Comparison of ENCODE assay signal across 8 cellular contexts in genomic region chr17:77882481-77883212, GRCh38.
A peak's percentile ranks its signal among the peaks of the same experiment; 100 is the strongest.
DNase-seq lines count a peak whose midpoint lies in the region; ATAC-seq lines count a peak whose summit lies in the region.

No MANE protein-coding gene starts in this region.

- no peaks in the 10 kb centered on the region for H3K9me3 Mint-ChIP-seq in activated CD4-positive, alpha-beta T cell treated with anti-CD3 and anti-CD28 coated beads, Interleukin-2, amount 10 ng/mL, durations not matched to agents 24 days and 14 days
- H3K9me3 Mint-ChIP-seq in central memory CD8-positive, alpha-beta T cell = no peaks in the 10 kb centered on the region
- H3K9me3 Mint-ChIP-seq in naive thymus-derived CD8-positive, alpha-beta T cell = no peaks in the 10 kb centered on the region
- no peaks in the 10 kb centered on the region for H3K9me3 Mint-ChIP-seq in stimulated activated naive CD8-positive, alpha-beta T cell treated with anti-CD3 and anti-CD28 coated beads, Interleukin-15, Interleukin-2, amounts not matched to agents 100 ng/mL and 50 ng/mL, for 24 hours

- POLR2A ChIA-PET in naive thymus-derived CD8-positive, alpha-beta T cell (lab: Charles Lee) = interaction anchor here (0.8 to 9.8 kb wide), 7 partner anchors 10 to 272 kb away, joined by 3 to 166 read pairs (median 5); partner anchors contain the start of gene TNRC6C

- H3K36me3 Mint-ChIP-seq in activated CD4-positive, alpha-beta T cell treated with anti-CD3 and anti-CD28 coated beads, Interleukin-2, amount 10 ng/mL, durations not matched to agents 24 days and 14 days (ENCODE audit: low read depth) = no peaks in the 10 kb centered on the region
- peaks cover 21% of the 10 kb centered on the region for H3K36me3 Mint-ChIP-seq in central memory CD8-positive, alpha-beta T cell (ENCODE audit: insufficient read depth)
- no peaks in the 10 kb centered on the region for H3K36me3 Mint-ChIP-seq in naive thymus-derived CD8-positive, alpha-beta T cell
- no peaks in the 10 kb centered on the region for H3K36me3 Mint-ChIP-seq in stimulated activated naive CD8-positive, alpha-beta T cell treated with anti-CD3 and anti-CD28 coated beads, Interleukin-15, Interleukin-2, amounts not matched to agents 100 ng/mL and 50 ng/mL, for 24 hours (ENCODE audit: low read depth)

- H3K4me3 Mint-ChIP-seq in activated CD4-positive, alpha-beta T cell treated with anti-CD3 and anti-CD28 coated beads, Interleukin-2, amount 10 ng/mL, durations not matched to agents 24 days and 14 days = peak overlapping the region; percentile 83
- H3K4me3 Mint-ChIP-seq in central memory CD8-positive, alpha-beta T cell = peak overlapping the region; percentile 85
- peak overlapping the region; percentile 72 to 95 (median 84) for H3K4me3 Mint-ChIP-seq in naive thymus-derived CD8-positive, alpha-beta T cell
- peak overlapping the region; percentile 55 for H3K4me3 Mint-ChIP-seq in stimulated activated naive CD8-positive, alpha-beta T cell treated with anti-CD3 and anti-CD28 coated beads, Interleukin-15, Interleukin-2, amounts not matched to agents 100 ng/mL and 50 ng/mL, for 24 hours

- peak overlapping the region; percentile 90 for H3K27ac Mint-ChIP-seq in activated CD4-positive, alpha-beta T cell treated with anti-CD3 and anti-CD28 coated beads, Interleukin-2, amount 10 ng/mL, durations not matched to agents 24 days and 14 days
- H3K27ac Mint-ChIP-seq in central memory CD8-positive, alpha-beta T cell (ENCODE audit: low read depth) = peak overlapping the region; percentile 98
- H3K27ac Mint-ChIP-seq in naive thymus-derived CD8-positive, alpha-beta T cell = peak overlapping the region; percentile 93 to 100 (median 98)
- H3K27ac Mint-ChIP-seq in stimulated activated naive CD8-positive, alpha-beta T cell treated with anti-CD3 and anti-CD28 coated beads, Interleukin-15, Interleukin-2, amounts not matched to agents 100 ng/mL and 50 ng/mL, for 24 hours = peak overlapping the region; percentile 71

- intact Hi-C loops in activated CD4-positive, alpha-beta T cell treated with anti-CD3 and anti-CD28 coated beads, Interleukin-2, amount 10 ng/mL, durations not matched to agents 24 days and 14 days (cut with micrococcal nuclease) = loop anchor here (1.0 to 10.0 kb wide), 4 partner anchors 39 to 218 kb away; partner anchors contain the start of gene TNRC6C

- H3K4me1 Mint-ChIP-seq in activated CD4-positive, alpha-beta T cell treated with anti-CD3 and anti-CD28 coated beads, Interleukin-2, amount 10 ng/mL, durations not matched to agents 24 days and 14 days = peaks cover 63% of the 10 kb centered on the region
- peaks cover 89% of the 10 kb centered on the region for H3K4me1 Mint-ChIP-seq in central memory CD8-positive, alpha-beta T cell
- H3K4me1 Mint-ChIP-seq in naive thymus-derived CD8-positive, alpha-beta T cell = peaks cover 52 to 97% (median 93%) of the 10 kb centered on the region in 4 donors
- H3K4me1 Mint-ChIP-seq in stimulated activated naive CD8-positive, alpha-beta T cell treated with anti-CD3 and anti-CD28 coated beads, Interleukin-15, Interleukin-2, amounts not matched to agents 100 ng/mL and 50 ng/mL, for 24 hours (ENCODE audit: low read depth) = peaks cover 88% of the 10 kb centered on the region

- peak; percentile 38 for ATAC-seq in HG03175 (IDR thresholded peaks at IDR 0.05; ENCODE audit: unreplicated experiment)
- peak; percentile 88 for ATAC-seq in central memory CD8-positive, alpha-beta T cell (replicated peaks; ENCODE audit: extremely low read depth, poor library complexity, severe bottlenecking)
- ATAC-seq in naive thymus-derived CD8-positive, alpha-beta T cell = peak; percentile 76 to 86

- in situ Hi-C loops in ACHN (cut with HindIII; ENCODE audit: low pct_ligation_motif_present, low pct_unique_long_range_greater_than_20kb, low sequenced_read_pairs) = no loop called here

- H3K27me3 Mint-ChIP-seq in activated CD4-positive, alpha-beta T cell treated with anti-CD3 and anti-CD28 coated beads, Interleukin-2, amount 10 ng/mL, durations not matched to agents 24 days and 14 days = peaks cover 23% of the 10 kb centered on the region
- no peaks in the 10 kb centered on the region for H3K27me3 Mint-ChIP-seq in central memory CD8-positive, alpha-beta T cell
- no peaks in the 10 kb centered on the region for H3K27me3 Mint-ChIP-seq in naive thymus-derived CD8-positive, alpha-beta T cell
- H3K27me3 Mint-ChIP-seq in stimulated activated naive CD8-positive, alpha-beta T cell treated with anti-CD3 and anti-CD28 coated beads, Interleukin-15, Interleukin-2, amounts not matched to agents 100 ng/mL and 50 ng/mL, for 24 hours = peaks cover 6% of the 10 kb centered on the region

- peak; percentile 19 for DNase-seq in ACHN
- DNase-seq in activated CD4-positive, alpha-beta T cell treated with anti-CD3 and anti-CD28 coated beads, Interleukin-2, amount 10 ng/mL, durations not matched to agents 24 days and 14 days = peak; percentile 95
- DNase-seq in central memory CD8-positive, alpha-beta T cell (ENCODE audit: low spot score in 2 of 2) = peak; percentile 82 to 95
- DNase-seq in naive thymus-derived CD8-positive, alpha-beta T cell = peak; percentile 64 to 94 (median 90)
- DNase-seq in HuH-7.5 (ENCODE audit: low spot score) = no peak
- DNase-seq in NCI-H2196 treated with DMSO at 0.1 percent for 48 hours (lab: John Stamatoyannopoulos, UW; ENCODE audit: unreplicated experiment) = no peak

Comparison
In these comparisons a context has a peak if more than half of its experiments do, and no peak if none do; other contexts are left out.
1. DNase-seq: peak in ACHN (single experiment), activated CD4-positive, alpha-beta T cell treated with anti-CD3 and anti-CD28 coated beads, Interleukin-2, amount 10 ng/mL, durations not matched to agents 24 days and 14 days (single experiment), central memory CD8-positive, alpha-beta T cell (2 of 2) and naive thymus-derived CD8-positive, alpha-beta T cell (10 of 10); none in HuH-7.5 (single experiment) and NCI-H2196 treated with DMSO at 0.1 percent for 48 hours (single experiment).
2. ATAC-seq: peak in every context shown above with its lines; median percentile 88 in central memory CD8-positive, alpha-beta T cell; 81 in naive thymus-derived CD8-positive, alpha-beta T cell; 38 in HG03175.
3. Peak in every context shown above with its lines, with median percentiles within 50 percentile points of each other: H3K27ac Mint-ChIP-seq and H3K4me3 Mint-ChIP-seq.